9 cellular contexts compared by ENCODE assay signal in the genomic region with DNA sequence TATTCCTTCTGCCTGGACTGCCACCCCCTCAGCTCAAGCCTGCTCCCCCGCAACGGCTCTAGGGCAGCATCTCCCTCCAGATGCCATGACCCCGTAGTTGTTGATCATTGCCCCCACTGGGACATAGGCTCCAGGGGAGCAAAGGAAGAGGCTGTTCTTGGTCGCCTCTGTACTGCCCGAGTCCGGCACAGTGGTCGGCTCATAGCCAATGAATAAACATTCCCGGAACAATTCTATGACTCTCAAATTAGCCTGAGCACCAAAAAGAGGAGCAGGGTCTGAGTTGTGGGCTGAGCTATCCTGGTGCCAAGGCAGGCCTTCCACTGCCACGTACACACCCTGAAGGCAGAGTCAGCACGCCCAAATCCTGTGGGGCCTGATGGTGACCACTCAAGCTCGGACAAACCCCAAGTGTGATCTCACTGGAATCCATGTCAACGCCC.
DNase-seq lines count a peak whose midpoint lies in the region; ATAC-seq lines count a peak whose summit lies in the region.
"Had no signal": no experiment of that assay in that cellular context is flagged by ENCODE, and none has a peak within 500 bp of the region (broad histone marks: within the 10 kb centered on the region; RNA-seq: fewer than 3 reads in every experiment).

No MANE protein-coding gene starts in this region.

- ATAC-seq in HG02840 (IDR thresholded peaks at IDR 0.05; ENCODE audit: low FRiP score, unreplicated experiment): no peak

- peak; percentile 87 for DNase-seq in GM04504 (ENCODE audit: low read depth)
- peak; percentile 68 for DNase-seq in astrocyte of the hippocampus (ENCODE audit: low read depth, low spot score)
- peak; percentile 64 for DNase-seq in kidney tubule cell (ENCODE audit: low spot score)
- DNase-seq in stromal cell of bone marrow (ENCODE audit: low read depth): peak; percentile 96
- DNase-seq in NCI-H510A (lab: John Stamatoyannopoulos, UW): no peak
- DNase-seq in activated CD4-positive, alpha-beta T cell treated with anti-CD3 and anti-CD28 coated beads for 48 hours: no peak
- DNase-seq in stimulated activated CD4-positive, alpha-beta T cell treated with anti-CD3 and anti-CD28 coated beads, Interleukin-4, amount 100 ng/mL, for 4 hours: no peak
- DNase-seq: KG1 had no signal

Comparison
In these comparisons a context has a peak if more than half of its experiments do, and no peak if none do; other contexts are left out.
1. DNase-seq: peak in GM04504 (single experiment), astrocyte of the hippocampus (single experiment), kidney tubule cell (single experiment) and stromal cell of bone marrow (single experiment); none in NCI-H510A (single experiment), activated CD4-positive, alpha-beta T cell treated with anti-CD3 and anti-CD28 coated beads for 48 hours (single experiment) and stimulated activated CD4-positive, alpha-beta T cell treated with anti-CD3 and anti-CD28 coated beads, Interleukin-4, amount 100 ng/mL, for 4 hours (0 of 2).